In genomic region chr7:131605280-131605878, GRCh38 we compare ENCODE assay signal across 17 cellular contexts. TPM values are rescaled to one million over a fixed set of nuclear protein-coding genes. Genes with fewer than 3 reads are reported as not detected.
DNase-seq lines count a peak whose midpoint lies in the region; ATAC-seq, FAIRE-seq and TF ChIP-seq lines count a peak whose summit lies in the region.
"Had no signal": no experiment of that assay in that cellular context is flagged by ENCODE, and none has a peak within 500 bp of the region (broad histone marks: within the 10 kb centered on the region; RNA-seq: fewer than 3 reads in every experiment).

No MANE protein-coding gene starts in this region.

- H3K9me3 Mint-ChIP-seq in HFFc6: no peaks in the 10 kb centered on the region
- H3K9me3 Mint-ChIP-seq: activated naive CD4-positive, alpha-beta T cell treated with anti-CD3 and anti-CD28 coated beads for 36 hours; CD4-positive, alpha-beta memory T cell; dendritic cell treated with granulocyte-macrophage colony-stimulating factor and Interleukin-4, amounts not matched to agents 40 ng/mL and 50 ng/mL, for 4 days had no signal

- H3K4me1 ChIP-seq in skeletal muscle satellite cell (ENCODE audit: control insufficient read depth, insufficient read depth, low read length): peaks cover 34% of the 10 kb centered on the region
- H3K4me1 ChIP-seq: esophagus squamous epithelium had no signal

- peak overlapping the region; percentile 15 for H3K4me2 ChIP-seq in skeletal muscle satellite cell (ENCODE audit: low read length)

- H3K4me3 ChIP-seq in skeletal muscle satellite cell (ENCODE audit: low read length): no peak overlapping the region
- H3K4me3 ChIP-seq: esophagus squamous epithelium, lung had no signal

- H3K4me1 Mint-ChIP-seq in HFFc6 (ENCODE audit: low read depth): peaks cover 82% of the 10 kb centered on the region

- peak overlapping the region; percentile 80 for H3K27ac Mint-ChIP-seq in HFFc6
- H3K27ac Mint-ChIP-seq: activated CD8-positive, alpha-beta memory T cell treated with anti-CD3 and anti-CD28 coated beads, Interleukin-2, amount 10 ng/mL, durations not matched to agents 7 days and 5 days; activated naive CD4-positive, alpha-beta T cell treated with anti-CD3 and anti-CD28 coated beads for 36 hours; CD4-positive, alpha-beta memory T cell; dendritic cell treated with granulocyte-macrophage colony-stimulating factor and Interleukin-4, amounts not matched to agents 40 ng/mL and 50 ng/mL, for 4 days had no signal

- no peaks in the 10 kb centered on the region for H3K9me3 ChIP-seq in skeletal muscle satellite cell (replicated peaks; ENCODE audit: low read length)
- H3K9me3 ChIP-seq: esophagus squamous epithelium had no signal

- peaks cover 9% of the 10 kb centered on the region for H3K27me3 Mint-ChIP-seq in HFFc6 (ENCODE audit: insufficient read depth)

- ATAC-seq in GM19351 (IDR thresholded peaks at IDR 0.05; ENCODE audit: unreplicated experiment) (no peak), GM21529 (IDR thresholded peaks at IDR 0.05; ENCODE audit: unreplicated experiment) (no peak)
- ATAC-seq: activated CD8-positive, alpha-beta memory T cell treated with anti-CD3 and anti-CD28 coated beads, Interleukin-2, amount 10 ng/mL, durations not matched to agents 7 days and 5 days had no signal

- no peaks in the 10 kb centered on the region for H3K36me3 Mint-ChIP-seq in HFFc6 (ENCODE audit: low read depth)
- H3K36me3 Mint-ChIP-seq: activated CD8-positive, alpha-beta memory T cell treated with anti-CD3 and anti-CD28 coated beads, Interleukin-2, amount 10 ng/mL, durations not matched to agents 7 days and 5 days; brain; CD4-positive, alpha-beta memory T cell had no signal

- H3K27me3 ChIP-seq in skeletal muscle satellite cell (ENCODE audit: control insufficient read depth, insufficient read depth, low read length): peaks cover 4% of the 10 kb centered on the region

- DNase-seq in HFFc6 (no peak), NCI-H345 treated with DMSO at 0.1 percent for 48 hours (lab: John Stamatoyannopoulos, UW; ENCODE audit: unreplicated experiment) (peak; percentile 84), iPS DF 19.7 (ENCODE audit: low read depth, low spot score) (peak; percentile 98), frontal cortex (ENCODE audit: low spot score in 2 of 2) (no peak), ecto neural progenitor cell (ENCODE audit: low spot score) (no peak)
- DNase-seq: activated CD4-positive, CD25-positive, alpha-beta regulatory T cell; activated CD8-positive, alpha-beta memory T cell treated with anti-CD3 and anti-CD28 coated beads, Interleukin-2, amount 10 ng/mL, durations not matched to agents 7 days and 5 days; activated naive CD4-positive, alpha-beta T cell treated with anti-CD3 and anti-CD28 coated beads for 36 hours; CD4-positive, alpha-beta memory T cell; esophagus squamous epithelium; MM.1S had no signal

- H3K9ac ChIP-seq in skeletal muscle satellite cell (ENCODE audit: low read depth, low read length): no peak overlapping the region

- no peak for FAIRE-seq in frontal cortex (lab: Jason Lieb, UNC)

- no peak for TF ChIP-seq CTCF in HFFc6 (IDR thresholded peaks at IDR 0.05)

- no peaks in the 10 kb centered on the region for H3K36me3 ChIP-seq in skeletal muscle satellite cell (ENCODE audit: insufficient read depth, low read length)
- H3K36me3 ChIP-seq: esophagus squamous epithelium had no signal

- peak overlapping the region; percentile 74 for H3K4me3 Mint-ChIP-seq in HFFc6
- H3K4me3 Mint-ChIP-seq: activated CD8-positive, alpha-beta memory T cell treated with anti-CD3 and anti-CD28 coated beads, Interleukin-2, amount 10 ng/mL, durations not matched to agents 7 days and 5 days; activated naive CD4-positive, alpha-beta T cell treated with anti-CD3 and anti-CD28 coated beads for 36 hours; brain; CD4-positive, alpha-beta memory T cell; dendritic cell treated with granulocyte-macrophage colony-stimulating factor and Interleukin-4, amounts not matched to agents 40 ng/mL and 50 ng/mL, for 4 days had no signal

RNA-seq across cellular contexts. Expression of gene PODXL, which starts 49.0 kb away (rescaled TPM):
- 10 to 100 TPM; 10.4 to 23.2 (median 21.3) TPM for total RNA-seq in HFFc6 (2021; fragmentation: NEBNext Ultra II Directional; extraction: Animal tissue kit (Norgen Biotek cat#: 25700))
- total RNA-seq in skeletal muscle satellite cell (2012; rRNA removed): 3.5 and 11.6 TPM in 2 replicates
- total RNA-seq in frontal cortex: 9.4 TPM

Comparison
In these comparisons a context has a peak if more than half of its experiments do, and no peak if none do; other contexts are left out.
1. DNase-seq: peak in NCI-H345 treated with DMSO at 0.1 percent for 48 hours (single experiment) and iPS DF 19.7 (single experiment); none in HFFc6 (single experiment), frontal cortex (0 of 2) and ecto neural progenitor cell (single experiment).